In the genomic region with DNA sequence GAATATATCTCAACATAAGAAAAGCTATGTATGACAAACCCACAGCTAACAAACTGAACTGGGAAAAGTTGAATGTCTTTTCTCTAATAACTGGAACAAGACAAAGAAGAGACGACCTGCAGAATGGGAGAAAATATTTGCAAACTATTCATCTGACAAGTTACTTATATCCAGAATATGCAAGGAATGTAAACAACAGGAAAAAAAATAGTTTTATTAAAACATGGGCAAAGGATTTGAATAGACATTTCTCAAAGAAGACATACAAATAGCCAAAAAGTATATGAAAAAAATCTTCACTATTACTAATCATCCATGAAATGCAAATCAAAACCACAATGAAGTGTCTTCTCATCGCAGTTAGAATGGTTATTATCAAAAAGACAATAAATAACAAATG, we compare ENCODE assay signal across 25 cellular contexts.
"Had no signal": no experiment of that assay in that cellular context is flagged by ENCODE, and none has a peak within 500 bp of the region (broad histone marks: within the 10 kb centered on the region; RNA-seq: fewer than 3 reads in every experiment).

No MANE protein-coding gene starts in this region.

- H3K9me3 ChIP-seq: esophagus muscularis mucosa, gastroesophageal sphincter, sigmoid colon, tibial artery, upper lobe of right lung had no signal

- H3K36me3 ChIP-seq: esophagus muscularis mucosa, gastroesophageal sphincter, sigmoid colon, suprapubic skin, tibial artery, upper lobe of right lung had no signal

- H3K27ac ChIP-seq: esophagus muscularis mucosa, gastroesophageal sphincter, sigmoid colon, suprapubic skin, tibial artery, upper lobe of right lung, VCaP had no signal

- H3K4me1 ChIP-seq: esophagus muscularis mucosa, gastroesophageal sphincter, sigmoid colon, suprapubic skin, tibial artery, upper lobe of right lung had no signal

- H3K4me3 ChIP-seq: esophagus muscularis mucosa, gastroesophageal sphincter, sigmoid colon, smooth muscle cell, suprapubic skin, tibial artery, upper lobe of right lung had no signal

- H3K27me3 ChIP-seq: esophagus muscularis mucosa, gastroesophageal sphincter, sigmoid colon, suprapubic skin, tibial artery, upper lobe of right lung had no signal

- DNase-seq: activated CD4-positive, alpha-beta T cell treated with anti-CD3 and anti-CD28 coated beads for 48 hours; activated CD4-positive, alpha-beta T cell treated with anti-CD3 and anti-CD28 coated beads, Interleukin-2, amount 50 U/mL, for 48 hours; activated CD8-positive, alpha-beta memory T cell treated with anti-CD3 and anti-CD28 coated beads, Interleukin-2, amount 50 U/mL, for 4 hours; activated gamma-delta T cell; activated naive CD4-positive, alpha-beta T cell treated with anti-CD3 and anti-CD28 coated beads, Interleukin-2, amount 10 ng/mL, durations not matched to agents 7 days and 5 days; activated naive CD8-positive, alpha-beta T cell treated with anti-CD3 and anti-CD28 coated beads, Interleukin-2, amount 10 ng/mL, durations not matched to agents 7 days and 5 days; activated T-cell treated with anti-CD3 and anti-CD28 coated beads, Interleukin-2, amount 50 U/mL, for 1 hour; dermis blood vessel endothelial cell; effector CD4-positive, alpha-beta T cell; head of caudate nucleus; hippocampal formation; kidney; left colon; mammary epithelial cell; sigmoid colon; stimulated activated CD4-positive, alpha-beta T cell treated with anti-CD3 and anti-CD28 coated beads, Interleukin-1b, Interleukin-23, amount 100 ng/mL, for 48 hours; stimulated activated naive CD4-positive, alpha-beta T cell; T-cell; tibial artery; upper lobe of right lung had no signal
